Comparison of ENCODE assay signal across 8 cellular contexts in the genomic region with DNA sequence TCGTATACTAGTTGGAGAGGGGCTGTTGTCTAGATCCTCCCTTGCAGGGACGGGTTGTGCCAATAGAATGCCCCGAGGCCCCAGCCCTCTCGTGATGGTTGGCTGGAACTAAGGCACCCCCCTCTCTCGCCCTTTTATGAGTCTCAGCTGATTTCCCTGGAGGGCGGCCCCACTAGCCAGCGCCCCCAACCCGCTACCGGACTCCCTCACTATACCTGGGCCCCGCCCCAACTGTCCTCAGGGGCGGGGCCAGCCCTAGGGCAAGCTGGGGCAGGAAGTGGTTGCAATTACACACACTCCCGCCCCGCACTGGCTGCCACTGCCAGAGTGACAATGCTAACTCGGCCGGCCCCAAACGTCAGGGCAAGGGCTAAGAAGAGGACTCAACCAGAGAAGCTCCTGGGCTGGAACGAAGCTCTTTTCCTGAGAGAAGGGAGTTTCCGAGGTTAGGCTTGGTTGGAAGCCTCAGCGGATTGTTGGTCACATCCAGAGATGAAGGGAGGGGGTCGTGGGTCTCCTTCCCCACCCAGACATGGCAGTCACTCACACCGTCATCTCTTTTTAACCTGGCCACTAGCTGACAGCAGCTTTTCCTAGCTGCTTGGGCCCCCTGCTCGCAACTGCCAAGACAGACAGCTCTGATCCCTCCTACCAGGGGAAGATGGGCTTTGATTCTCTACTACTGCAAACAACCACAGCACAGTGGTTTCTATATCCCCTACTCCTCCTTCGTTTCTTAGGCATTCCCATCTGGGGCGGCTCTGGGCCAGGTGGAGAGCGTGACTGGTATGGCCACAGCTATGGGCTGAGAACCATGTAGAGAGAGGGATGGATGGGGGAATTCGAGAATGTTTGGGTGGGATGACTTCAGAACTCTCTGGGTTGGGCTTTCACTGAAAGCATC. TPM values are rescaled to one million over a fixed set of nuclear protein-coding genes. Genes with fewer than 3 reads are reported as not detected.
DNase-seq lines count a peak whose midpoint lies in the region; ATAC-seq and TF ChIP-seq lines count a peak whose summit lies in the region.

No MANE protein-coding gene starts in this region.

- intact Hi-C loops in CD4-positive, alpha-beta T cell (cut with DNase I, micrococcal nuclease) = no loop called here
- intact Hi-C loops in prostate gland (cut with DNase I) = no loop called here

- H3K4me1 ChIP-seq in foreskin keratinocyte (no peaks in the 10 kb centered on the region), prostate gland (replicated peaks) (no peaks in the 10 kb centered on the region)

- peaks cover 29% of the 10 kb centered on the region for H3K4me1 Mint-ChIP-seq in CD4-positive, alpha-beta T cell (ENCODE audit: low read depth)

- peak overlapping the region; percentile 79 for H3K4me3 Mint-ChIP-seq in CD4-positive, alpha-beta T cell

- ATAC-seq in CD4-positive, alpha-beta T cell (ENCODE audit: poor library complexity) = peak; percentile 87
- ATAC-seq in HG03064 (IDR thresholded peaks at IDR 0.05; ENCODE audit: low read depth, unreplicated experiment) = peak; percentile 94
- ATAC-seq in foreskin keratinocyte = peak; percentile 83

- TF ChIP-seq POLR2A in GM18951 (IDR thresholded peaks at IDR 0.05; ENCODE audit: extremely low read depth, insufficient read depth, insufficient read length) (peak; percentile 44), prostate gland (IDR thresholded peaks at IDR 0.05) (no peak)

- CTCF ChIA-PET in CD4-positive, alpha-beta T cell (lab: Charles Lee) = no interaction called here

- in situ Hi-C loops in GM18951 (cut with MboI; ENCODE audit: low sequenced_read_pairs, unreplicated experiment) = no loop called here

- no peaks in the 10 kb centered on the region for H3K9me3 Mint-ChIP-seq in CD4-positive, alpha-beta T cell

- no peaks in the 10 kb centered on the region for H3K27me3 ChIP-seq in CD4-positive, alpha-beta T cell (ENCODE audit: control insufficient read depth, insufficient read depth, low read length)
- H3K27me3 ChIP-seq in foreskin keratinocyte (peaks cover under 1% of the 10 kb centered on the region), prostate gland (replicated peaks; ENCODE audit: insufficient read depth) (no peaks in the 10 kb centered on the region)

- H3K36me3 Mint-ChIP-seq in CD4-positive, alpha-beta T cell (ENCODE audit: low read depth) = no peaks in the 10 kb centered on the region

- H3K27ac ChIP-seq in CD4-positive, alpha-beta T cell (ENCODE audit: low read depth, low read length) = peak overlapping the region; percentile 64
- H3K27ac ChIP-seq in foreskin keratinocyte (no peak overlapping the region), prostate gland (no peak overlapping the region)

- POLR2A ChIA-PET in CD4-positive, alpha-beta T cell (lab: Charles Lee) = interaction anchor here (1.0 to 2.1 kb wide), 9 partner anchors 8 to 204 kb away, joined by 3 to 10 read pairs (median 6); a partner anchor contains a TSS

- no peak for TF ChIP-seq CTCF in CD4-positive, alpha-beta T cell (IDR thresholded peaks at IDR 0.05)
- TF ChIP-seq CTCF in foreskin keratinocyte (conservative IDR thresholded peaks at IDR 0.05) (no peak), prostate gland (IDR thresholded peaks at IDR 0.05) (no peak)

- DNase-seq in CD4-positive, alpha-beta T cell = peak in 9 of 10 experiments; percentile 30 to 62 (median 53)
- DNase-seq in NCI-H510A (lab: John Stamatoyannopoulos, UW) (peak; percentile 54), foreskin keratinocyte (no peak), prostate gland (ENCODE audit: low spot score) (peak; percentile 50), NCI-H1694 (lab: John Stamatoyannopoulos, UW) (no peak)
- peak; percentile 31 to 36 for DNase-seq in activated CD4-positive, alpha-beta T cell treated with anti-CD3 and anti-CD28 coated beads, Interleukin-2, amount 50 U/mL, for 4 hours

- H3K9me3 ChIP-seq in CD4-positive, alpha-beta T cell (ENCODE audit: control insufficient read depth, low read length) = no peaks in the 10 kb centered on the region
- no peaks in the 10 kb centered on the region for H3K9me3 ChIP-seq in prostate gland

- H3K36me3 ChIP-seq in prostate gland = no peaks in the 10 kb centered on the region

- no peak overlapping the region for H3K4me3 ChIP-seq in prostate gland

- no peaks in the 10 kb centered on the region for H3K27me3 Mint-ChIP-seq in CD4-positive, alpha-beta T cell

- 26% methylated on average over 22 of the region's 26 CpGs for WGBS in prostate gland

- peak overlapping the region; percentile 85 for H3K27ac Mint-ChIP-seq in CD4-positive, alpha-beta T cell

RNA-seq across cellular contexts. Expression of a gene that starts 21.0 kb away (rescaled TPM):
- total RNA-seq in CD4-positive, alpha-beta T cell = 1 to 10 TPM; 3.4 to 3.5 TPM
- 3.3 and 3.5 TPM in 2 replicates for total RNA-seq in foreskin keratinocyte
- polyA plus RNA-seq in foreskin keratinocyte = 1.2 and 1.7 TPM in 2 replicates
- 10 to 100 TPM in 1 of 2 donors, 1 to 10 TPM in 1; 4.4 to 25.2 TPM for total RNA-seq in prostate gland

RNA-seq across cellular contexts. Expression of a gene that starts 55.5 kb away (rescaled TPM):
- 1 to 10 TPM; 8.8 to 9.8 TPM for total RNA-seq in CD4-positive, alpha-beta T cell
- total RNA-seq in foreskin keratinocyte (35.1 and 39.4 TPM in 2 replicates), prostate gland (10 to 100 TPM in 1 of 2 donors, 1 to 10 TPM in 1; 8.2 to 11.3 TPM)
- 21.1 and 26.0 TPM in 2 replicates for polyA plus RNA-seq in foreskin keratinocyte

Comparison
In these comparisons a context has a peak if more than half of its experiments do, and no peak if none do; other contexts are left out.
1. DNase-seq: peak in CD4-positive, alpha-beta T cell (9 of 10), NCI-H510A (single experiment), activated CD4-positive, alpha-beta T cell treated with anti-CD3 and anti-CD28 coated beads, Interleukin-2, amount 50 U/mL, for 4 hours (2 of 2) and prostate gland (single experiment); none in foreskin keratinocyte (0 of 2) and NCI-H1694 (single experiment).
2. Peak in every context shown above with its lines, with median percentiles within 50 percentile points of each other: ATAC-seq.